ENCODE assay signal across 1 cellular context in genomic region chr9:123349691-123350480, GRCh38.
TF ChIP-seq lines count a peak whose summit lies in the region.

No MANE protein-coding gene starts in this region.

TF ChIP-seq in K562, 482 proteins besides CTCF, POLR2A, EP300 and RAD21 (continued from another document and continues in another):
- TF ChIP-seq SMARCA4 (IDR thresholded peaks at IDR 0.05) (no peak), ATF6 (CRISPR knock-in tag; IDR thresholded peaks at IDR 0.05) (no peak), TARDBP (IDR thresholded peaks at IDR 0.05) (no peak), HDAC1 (IDR thresholded peaks at IDR 0.05) (no peak), HEY1 (CRISPR knock-in tag; IDR thresholded peaks at IDR 0.05; ENCODE audit: borderline replicate concordance) (no peak), HNRNPUL1 (IDR thresholded peaks at IDR 0.05; ENCODE audit: low read length) (no peak), ZBTB12 (CRISPR knock-in tag; IDR thresholded peaks at IDR 0.05) (no peak), THAP12 (CRISPR knock-in tag; IDR thresholded peaks at IDR 0.05) (no peak), RREB1 (CRISPR knock-in tag; IDR thresholded peaks at IDR 0.05) (peak; percentile 48; the same call in 1 of the 2 replicates), RNF219 (CRISPR knock-in tag; IDR thresholded peaks at IDR 0.05) (no peak), TFAP4 (CRISPR knock-in tag; IDR thresholded peaks at IDR 0.05; ENCODE audit: borderline replicate concordance) (peak; percentile 49; the same call in 1 of the 2 replicates), HNRNPLL (IDR thresholded peaks at IDR 0.05; ENCODE audit: low read depth, low read length, poor library complexity, severe bottlenecking) (peak; percentile 36), ZNF740 (CRISPR knock-in tag; IDR thresholded peaks at IDR 0.05) (no peak), ZNF740 (tag; IDR thresholded peaks at IDR 0.05) (no peak), CBX8 (IDR thresholded peaks at IDR 0.05; ENCODE audit: borderline replicate concordance, extremely low read depth, low read depth, low read length, poor library complexity, severe bottlenecking) (no peak), ARID3A (IDR thresholded peaks at IDR 0.05; ENCODE audit: borderline replicate concordance, low read depth, low read length) (no peak), MLX (CRISPR knock-in tag; conservative IDR thresholded peaks at IDR 0.05) (no peak), NFATC3 (IDR thresholded peaks at IDR 0.05) (no peak), GATAD2B (IDR thresholded peaks at IDR 0.05; ENCODE audit: borderline replicate concordance) (no peak), ZBED1 (IDR thresholded peaks at IDR 0.05) (no peak), SMAD4 (CRISPR knock-in tag; conservative IDR thresholded peaks at IDR 0.05) (0 out of 2 replicates have a peak, but pooled peaks have one; percentile 12), NBN (IDR thresholded peaks at IDR 0.05; ENCODE audit: low read depth) (no peak), XRCC3 (IDR thresholded peaks at IDR 0.05) (no peak), CCNT2 (IDR thresholded peaks at IDR 0.05; ENCODE audit: borderline replicate concordance, extremely low read depth, insufficient read length, low read depth, low read length) (no peak), REST (CRISPR knock-in tag; IDR thresholded peaks at IDR 0.05; ENCODE audit: low read depth) (no peak), ZNF717 (CRISPR knock-in tag; IDR thresholded peaks at IDR 0.05) (no peak), RFX7 (CRISPR knock-in tag; IDR thresholded peaks at IDR 0.05) (no peak), GABPB2 (CRISPR knock-in tag; conservative IDR thresholded peaks at IDR 0.05) (no peak), ARNT (IDR thresholded peaks at IDR 0.05) (no peak), ZBTB17 (CRISPR knock-in tag; IDR thresholded peaks at IDR 0.05) (no peak), CBX2 (IDR thresholded peaks at IDR 0.05; ENCODE audit: insufficient read depth, low read length, poor library complexity, severe bottlenecking) (no peak), KDM4B (IDR thresholded peaks at IDR 0.05; ENCODE audit: borderline replicate concordance in 2 of 2, low read depth in 1 of 2) (0 out of 4 replicates have a peak, but pooled peaks of 1 of the 2 experiments have one; percentile 35)
